Comparison of ENCODE assay signal across 1 cellular context in the genomic region with DNA sequence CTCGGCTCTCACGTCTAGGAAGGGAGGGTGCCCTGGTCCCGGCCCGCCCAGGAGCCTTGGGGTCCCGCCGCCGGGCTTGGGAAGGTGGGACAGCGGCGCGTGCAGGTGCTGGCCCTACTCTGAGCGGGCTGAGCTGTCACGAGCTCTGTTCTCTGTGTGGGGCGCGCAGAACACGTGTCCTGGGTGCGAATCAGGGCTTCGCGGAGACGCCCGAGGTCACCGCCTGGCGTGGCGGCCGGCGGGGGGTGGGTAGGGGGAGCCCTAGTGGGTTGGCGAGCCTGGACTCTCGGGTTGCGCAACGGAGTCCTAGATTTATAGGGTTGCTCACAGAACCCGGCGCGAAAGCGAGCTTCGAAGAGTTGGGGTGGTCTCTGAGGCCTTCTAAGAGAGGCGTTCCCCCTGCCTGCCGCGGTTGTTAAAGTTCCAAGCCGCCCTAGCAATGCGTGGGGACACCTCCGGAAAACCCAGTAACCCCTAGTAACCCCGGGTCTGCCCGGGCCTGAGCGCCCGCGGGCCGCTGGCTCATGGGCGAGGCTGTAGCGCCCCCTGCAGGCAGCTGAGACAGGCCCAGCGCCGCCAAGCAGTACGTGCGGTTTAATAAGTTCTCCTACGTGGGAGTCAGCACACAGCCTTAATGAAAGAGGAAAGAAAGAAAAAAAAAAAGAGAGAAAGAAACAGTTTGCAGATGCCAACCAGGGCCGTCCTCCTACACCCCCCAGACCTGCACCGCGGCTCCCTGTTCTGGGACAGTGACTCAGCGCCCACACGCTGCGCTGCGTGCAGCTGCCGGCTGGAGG.
TF ChIP-seq lines count a peak whose summit lies in the region.

No MANE protein-coding gene starts in this region.

TF ChIP-seq in A549, 52 proteins besides CTCF, POLR2A, EP300 and RAD21 (continued from another document):
- TF ChIP-seq TFCP2L1 (CRISPR knock-in tag; IDR thresholded peaks at IDR 0.05) (peak; percentile 85), CBX2 (IDR thresholded peaks at IDR 0.05; ENCODE audit: borderline replicate concordance, low read depth) (no peak), GATA3 (IDR thresholded peaks at IDR 0.05; ENCODE audit: borderline replicate concordance) (peak; percentile 73), HOXB5 (CRISPR knock-in tag; IDR thresholded peaks at IDR 0.05) (no peak), ESRRA (IDR thresholded peaks at IDR 0.05; ENCODE audit: borderline replicate concordance, low read length) (no peak), JUNB (IDR thresholded peaks at IDR 0.05) (0 out of 2 replicates have a peak, but pooled peaks have one; percentile 16), CBX8 (IDR thresholded peaks at IDR 0.05) (no peak), NR3C1 (IDR thresholded peaks at IDR 0.05) (no peak), NFE2L2 (conservative IDR thresholded peaks at IDR 0.05; ENCODE audit: low read length) (0 out of 2 replicates have a peak, but pooled peaks have one; percentile 27), CHD4 (IDR thresholded peaks at IDR 0.05; ENCODE audit: borderline replicate concordance) (no peak), HEYL (CRISPR knock-in tag; IDR thresholded peaks at IDR 0.05) (no peak)
- TF ChIP-seq, protein P1, sequence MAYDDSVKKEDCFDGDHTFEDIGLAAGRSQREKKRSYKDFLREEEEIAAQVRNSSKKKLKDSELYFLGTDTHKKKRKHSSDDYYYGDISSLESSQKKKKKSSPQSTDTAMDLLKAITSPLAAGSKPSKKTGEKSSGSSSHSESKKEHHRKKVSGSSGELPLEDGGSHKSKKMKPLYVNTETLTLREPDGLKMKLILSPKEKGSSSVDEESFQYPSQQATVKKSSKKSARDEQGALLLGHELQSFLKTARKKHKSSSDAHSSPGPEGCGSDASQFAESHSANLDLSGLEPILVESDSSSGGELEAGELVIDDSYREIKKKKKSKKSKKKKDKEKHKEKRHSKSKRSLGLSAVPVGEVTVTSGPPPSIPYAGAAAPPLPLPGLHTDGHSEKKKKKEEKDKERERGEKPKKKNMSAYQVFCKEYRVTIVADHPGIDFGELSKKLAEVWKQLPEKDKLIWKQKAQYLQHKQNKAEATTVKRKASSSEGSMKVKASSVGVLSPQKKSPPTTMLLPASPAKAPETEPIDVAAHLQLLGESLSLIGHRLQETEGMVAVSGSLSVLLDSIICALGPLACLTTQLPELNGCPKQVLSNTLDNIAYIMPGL (CRISPR knock-in tag; IDR thresholded peaks at IDR 0.05; ENCODE audit: borderline replicate concordance), result no peak
- TF ChIP-seq, protein P2, sequence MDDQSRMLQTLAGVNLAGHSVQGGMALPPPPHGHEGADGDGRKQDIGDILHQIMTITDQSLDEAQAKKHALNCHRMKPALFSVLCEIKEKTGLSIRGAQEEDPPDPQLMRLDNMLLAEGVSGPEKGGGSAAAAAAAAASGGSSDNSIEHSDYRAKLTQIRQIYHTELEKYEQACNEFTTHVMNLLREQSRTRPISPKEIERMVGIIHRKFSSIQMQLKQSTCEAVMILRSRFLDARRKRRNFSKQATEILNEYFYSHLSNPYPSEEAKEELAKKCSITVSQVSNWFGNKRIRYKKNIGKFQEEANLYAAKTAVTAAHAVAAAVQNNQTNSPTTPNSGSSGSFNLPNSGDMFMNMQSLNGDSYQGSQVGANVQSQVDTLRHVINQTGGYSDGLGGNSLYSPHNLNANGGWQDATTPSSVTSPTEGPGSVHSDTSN (IDR thresholded peaks at IDR 0.05), result peak; percentile 76
- TF ChIP-seq, protein P3, sequence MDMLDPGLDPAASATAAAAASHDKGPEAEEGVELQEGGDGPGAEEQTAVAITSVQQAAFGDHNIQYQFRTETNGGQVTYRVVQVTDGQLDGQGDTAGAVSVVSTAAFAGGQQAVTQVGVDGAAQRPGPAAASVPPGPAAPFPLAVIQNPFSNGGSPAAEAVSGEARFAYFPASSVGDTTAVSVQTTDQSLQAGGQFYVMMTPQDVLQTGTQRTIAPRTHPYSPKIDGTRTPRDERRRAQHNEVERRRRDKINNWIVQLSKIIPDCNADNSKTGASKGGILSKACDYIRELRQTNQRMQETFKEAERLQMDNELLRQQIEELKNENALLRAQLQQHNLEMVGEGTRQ (IDR thresholded peaks at IDR 0.05), result peak; percentile 62
- TF ChIP-seq, protein P4, sequence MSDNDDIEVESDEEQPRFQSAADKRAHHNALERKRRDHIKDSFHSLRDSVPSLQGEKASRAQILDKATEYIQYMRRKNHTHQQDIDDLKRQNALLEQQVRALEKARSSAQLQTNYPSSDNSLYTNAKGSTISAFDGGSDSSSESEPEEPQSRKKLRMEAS (IDR thresholded peaks at IDR 0.05), result peak; percentile 83
- TF ChIP-seq, protein P5, sequence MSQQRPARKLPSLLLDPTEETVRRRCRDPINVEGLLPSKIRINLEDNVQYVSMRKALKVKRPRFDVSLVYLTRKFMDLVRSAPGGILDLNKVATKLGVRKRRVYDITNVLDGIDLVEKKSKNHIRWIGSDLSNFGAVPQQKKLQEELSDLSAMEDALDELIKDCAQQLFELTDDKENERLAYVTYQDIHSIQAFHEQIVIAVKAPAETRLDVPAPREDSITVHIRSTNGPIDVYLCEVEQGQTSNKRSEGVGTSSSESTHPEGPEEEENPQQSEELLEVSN (IDR thresholded peaks at IDR 0.05; ENCODE audit: borderline replicate concordance, low read depth), result peak; percentile 69
- TF ChIP-seq, protein P6, sequence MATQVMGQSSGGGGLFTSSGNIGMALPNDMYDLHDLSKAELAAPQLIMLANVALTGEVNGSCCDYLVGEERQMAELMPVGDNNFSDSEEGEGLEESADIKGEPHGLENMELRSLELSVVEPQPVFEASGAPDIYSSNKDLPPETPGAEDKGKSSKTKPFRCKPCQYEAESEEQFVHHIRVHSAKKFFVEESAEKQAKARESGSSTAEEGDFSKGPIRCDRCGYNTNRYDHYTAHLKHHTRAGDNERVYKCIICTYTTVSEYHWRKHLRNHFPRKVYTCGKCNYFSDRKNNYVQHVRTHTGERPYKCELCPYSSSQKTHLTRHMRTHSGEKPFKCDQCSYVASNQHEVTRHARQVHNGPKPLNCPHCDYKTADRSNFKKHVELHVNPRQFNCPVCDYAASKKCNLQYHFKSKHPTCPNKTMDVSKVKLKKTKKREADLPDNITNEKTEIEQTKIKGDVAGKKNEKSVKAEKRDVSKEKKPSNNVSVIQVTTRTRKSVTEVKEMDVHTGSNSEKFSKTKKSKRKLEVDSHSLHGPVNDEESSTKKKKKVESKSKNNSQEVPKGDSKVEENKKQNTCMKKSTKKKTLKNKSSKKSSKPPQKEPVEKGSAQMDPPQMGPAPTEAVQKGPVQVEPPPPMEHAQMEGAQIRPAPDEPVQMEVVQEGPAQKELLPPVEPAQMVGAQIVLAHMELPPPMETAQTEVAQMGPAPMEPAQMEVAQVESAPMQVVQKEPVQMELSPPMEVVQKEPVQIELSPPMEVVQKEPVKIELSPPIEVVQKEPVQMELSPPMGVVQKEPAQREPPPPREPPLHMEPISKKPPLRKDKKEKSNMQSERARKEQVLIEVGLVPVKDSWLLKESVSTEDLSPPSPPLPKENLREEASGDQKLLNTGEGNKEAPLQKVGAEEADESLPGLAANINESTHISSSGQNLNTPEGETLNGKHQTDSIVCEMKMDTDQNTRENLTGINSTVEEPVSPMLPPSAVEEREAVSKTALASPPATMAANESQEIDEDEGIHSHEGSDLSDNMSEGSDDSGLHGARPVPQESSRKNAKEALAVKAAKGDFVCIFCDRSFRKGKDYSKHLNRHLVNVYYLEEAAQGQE (IDR thresholded peaks at IDR 0.05), result peak; percentile 33; the same call in 1 of the 2 replicates
- TF ChIP-seq, protein P7, sequence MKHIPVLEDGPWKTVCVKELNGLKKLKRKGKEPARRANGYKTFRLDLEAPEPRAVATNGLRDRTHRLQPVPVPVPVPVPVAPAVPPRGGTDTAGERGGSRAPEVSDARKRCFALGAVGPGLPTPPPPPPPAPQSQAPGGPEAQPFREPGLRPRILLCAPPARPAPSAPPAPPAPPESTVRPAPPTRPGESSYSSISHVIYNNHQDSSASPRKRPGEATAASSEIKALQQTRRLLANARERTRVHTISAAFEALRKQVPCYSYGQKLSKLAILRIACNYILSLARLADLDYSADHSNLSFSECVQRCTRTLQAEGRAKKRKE (CRISPR knock-in tag; IDR thresholded peaks at IDR 0.05; ENCODE audit: low read depth), result no peak
